Comparison of ENCODE assay signal across 1 cellular context in the genomic region with DNA sequence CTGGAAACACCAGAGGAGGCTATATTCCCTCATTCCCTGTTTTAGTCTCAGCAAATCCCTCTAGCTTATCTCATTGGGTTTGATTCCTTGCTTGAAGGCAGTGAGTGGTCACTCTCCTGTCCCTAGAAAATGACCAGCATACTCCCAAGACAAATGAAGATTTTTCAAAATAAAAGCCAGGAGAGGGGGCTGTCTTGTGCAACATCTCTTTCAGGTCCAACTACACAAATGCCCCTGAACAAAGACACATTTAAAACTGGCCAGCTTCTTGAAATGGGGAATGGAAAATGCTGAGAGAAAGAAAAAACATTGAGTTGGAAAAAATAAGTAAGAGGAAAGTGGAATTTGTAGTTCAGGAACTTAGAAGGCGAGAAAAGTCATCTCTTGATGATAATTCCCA.
TF ChIP-seq lines count a peak whose summit lies in the region.

No MANE protein-coding gene starts in this region.

TF ChIP-seq in GM23338, 12 proteins besides CTCF, POLR2A, EP300 and RAD21 (continued from another document):
- TF ChIP-seq EZH2phosphoT487 (IDR thresholded peaks at IDR 0.05; ENCODE audit: unreplicated experiment) (no peak), POLR2AphosphoS5 (IDR thresholded peaks at IDR 0.05; ENCODE audit: low read depth) (no peak), STAT1 (IDR thresholded peaks at IDR 0.05; ENCODE audit: unreplicated experiment) (no peak)
